ENCODE assay signal across 1 cellular context in genomic region chr5:1536298-1537165, GRCh38.
TF ChIP-seq lines count a peak whose summit lies in the region.

No MANE protein-coding gene starts in this region.

TF ChIP-seq in GM12878, 131 proteins besides CTCF, POLR2A, EP300 and RAD21 (continued from another document and continues in another):
- TF ChIP-seq PAX5 (IDR thresholded peaks at IDR 0.05; ENCODE audit: borderline replicate concordance, low read depth, low read length) (peak; percentile 83; the same call in 1 of the 2 replicates), ZBTB11 (CRISPR knock-in tag; IDR thresholded peaks at IDR 0.05) (no peak), CREB1 (IDR thresholded peaks at IDR 0.05; ENCODE audit: low read depth) (no peak), STAT1 (conservative IDR thresholded peaks at IDR 0.05) (no peak), IKZF1 (conservative IDR thresholded peaks at IDR 0.05) (peak; percentile 39; the same call in 1 of the 2 replicates), ZNF592 (IDR thresholded peaks at IDR 0.05) (no peak), HSF1 (IDR thresholded peaks at IDR 0.05; ENCODE audit: low read depth, low read length) (no peak), MXI1 (IDR thresholded peaks at IDR 0.05; ENCODE audit: low read depth, low read length) (peak; percentile 44; the same call in 1 of the 2 replicates), NKRF (conservative IDR thresholded peaks at IDR 0.05) (no peak), IRF3 (IDR thresholded peaks at IDR 0.05) (no peak), SPI1 (IDR thresholded peaks at IDR 0.05; ENCODE audit: borderline replicate concordance, insufficient read depth, low read depth, low read length) (no peak), NRF1 (conservative IDR thresholded peaks at IDR 0.05; ENCODE audit: low read depth, low read length) (no peak), RBBP5 (conservative IDR thresholded peaks at IDR 0.05) (no peak), MYB (IDR thresholded peaks at IDR 0.05; ENCODE audit: borderline replicate concordance, low read depth, low read length) (no peak), ZNF687 (IDR thresholded peaks at IDR 0.05) (peak; percentile 80), BHLHE40 (IDR thresholded peaks at IDR 0.05; ENCODE audit: borderline replicate concordance in 1 of 2, low read depth in 2 of 2, low read length in 1 of 2) (peak; percentile 99), CEBPB (IDR thresholded peaks at IDR 0.05; ENCODE audit: borderline replicate concordance in 1 of 2, low read depth in 2 of 2, low read length in 2 of 2) (no peak), CHD1 (IDR thresholded peaks at IDR 0.05; ENCODE audit: low read depth, low read length) (no peak), SMC3 (IDR thresholded peaks at IDR 0.05; ENCODE audit: borderline replicate concordance, low read length) (no peak), BACH1 (IDR thresholded peaks at IDR 0.05; ENCODE audit: borderline replicate concordance) (0 out of 2 replicates have a peak, but pooled peaks have one; percentile 26), ATF2 (IDR thresholded peaks at IDR 0.05; ENCODE audit: low read length) (no peak), LARP7 (IDR thresholded peaks at IDR 0.05) (peak; percentile 22; the same call in 1 of the 2 replicates), CBFB (IDR thresholded peaks at IDR 0.05; ENCODE audit: low read depth) (no peak), ATF7 (IDR thresholded peaks at IDR 0.05; ENCODE audit: low read depth) (peak; percentile 58; the same call in 1 of the 2 replicates), RB1 (IDR thresholded peaks at IDR 0.05; ENCODE audit: borderline replicate concordance) (no peak), PAX8 (IDR thresholded peaks at IDR 0.05) (peak; percentile 21; the same call in 1 of the 2 replicates), POLR2AphosphoS2 (IDR thresholded peaks at IDR 0.05; ENCODE audit: low read depth, low read length) (no peak), RELB (IDR thresholded peaks at IDR 0.05; ENCODE audit: low read depth) (peak; percentile 57; the same call in 1 of the 2 replicates), YY1 (IDR thresholded peaks at IDR 0.05; ENCODE audit: low read depth, low read length) (peak; percentile 81), RAD51 (IDR thresholded peaks at IDR 0.05) (no peak), ZBTB4 (CRISPR knock-in tag; IDR thresholded peaks at IDR 0.05) (no peak), SMAD1 (IDR thresholded peaks at IDR 0.05; ENCODE audit: low read depth, partially characterized antibody) (no peak), BRCA1 (IDR thresholded peaks at IDR 0.05; ENCODE audit: low read depth, low read length) (no peak)
